33 cellular contexts compared by ENCODE assay signal in the genomic region with DNA sequence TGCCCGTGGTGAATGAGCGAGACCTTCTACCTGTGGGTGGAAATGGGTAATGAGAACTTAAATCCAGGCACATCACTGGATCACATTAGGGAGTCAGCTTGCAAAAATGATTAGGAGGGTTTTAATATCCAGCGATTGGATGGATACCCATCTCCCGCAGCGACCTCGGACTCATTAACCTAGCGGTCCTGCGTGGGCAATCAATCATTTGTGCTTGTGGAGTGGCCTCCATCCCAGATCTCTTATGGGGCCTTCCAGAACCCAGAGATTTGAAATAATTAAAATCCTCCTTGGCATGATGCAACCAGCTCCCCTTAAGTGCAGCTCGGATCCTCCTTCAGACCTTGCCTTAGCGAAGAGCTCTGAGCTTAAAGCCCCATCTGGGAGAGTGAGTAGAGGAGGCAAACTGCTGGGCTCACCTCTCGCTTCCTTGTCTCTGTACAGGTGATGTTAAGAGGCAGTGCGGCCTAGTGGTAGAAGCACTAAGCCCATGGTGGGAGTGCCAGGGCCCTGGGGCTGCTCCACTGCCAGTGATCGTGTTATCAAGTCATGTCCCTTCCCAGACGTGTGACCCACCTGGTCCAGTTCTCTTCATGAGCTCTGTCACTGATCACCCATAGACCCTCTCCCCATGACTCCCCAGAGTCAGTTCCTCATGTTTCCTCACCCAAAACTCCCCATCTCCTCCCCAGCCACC.
A peak's percentile ranks its signal among the peaks of the same experiment; 100 is the strongest.
DNase-seq lines count a peak whose midpoint lies in the region; ATAC-seq and TF ChIP-seq lines count a peak whose summit lies in the region.
"Had no signal": no experiment of that assay in that cellular context is flagged by ENCODE, and none has a peak within 500 bp of the region (broad histone marks: within the 10 kb centered on the region; RNA-seq: fewer than 3 reads in every experiment).

No MANE protein-coding gene starts in this region.

- DNase-seq in activated CD8-positive, alpha-beta T cell treated with anti-CD3 and anti-CD28 coated beads, Interleukin-2, amount 10 ng/mL, durations not matched to agents 7 days and 5 days = peak; percentile 8
- no peak for DNase-seq in activated CD8-positive, alpha-beta T cell treated with anti-CD3 and anti-CD28 coated beads for 36 hours
- DNase-seq in right atrium auricular region (ENCODE audit: low spot score) = peak; percentile 40
- DNase-seq in left ventricle myocardium superior = no peak
- DNase-seq in nephron progenitor cell = no peak
- DNase-seq: 8988T; ACHN; CD8-positive, alpha-beta memory T cell; DMS 273 treated with DMSO at 0.1 percent for 48 hours; DMS79; EL; GDM1; H9; NCI-H1048; NCI-H1417; NCI-H1694; NCI-H2029 treated with DMSO at 0.1 percent for 48 hours; NCI-H446 treated with DMSO at 0.1 percent for 48 hours; NCI-H526; NCI-H82; NK-92 treated with Interleukin-12 subunit alpha and Interleukin-12 subunit beta, amount 100 ng/mL, for 24 hours; RPMI8226; SHP77 had no signal

- H3K27ac Mint-ChIP-seq in activated CD8-positive, alpha-beta T cell treated with anti-CD3 and anti-CD28 coated beads, Interleukin-2, amount 10 ng/mL, durations not matched to agents 7 days and 5 days = no peak overlapping the region
- H3K27ac Mint-ChIP-seq in activated CD8-positive, alpha-beta T cell treated with anti-CD3 and anti-CD28 coated beads for 36 hours = no peak overlapping the region
- peak overlapping the region; percentile 71 for H3K27ac Mint-ChIP-seq in nephron progenitor cell
- H3K27ac Mint-ChIP-seq: CD8-positive, alpha-beta memory T cell; GM23338; H9; IgD-negative memory B cell had no signal

- intact Hi-C loops in activated CD8-positive, alpha-beta T cell treated with anti-CD3 and anti-CD28 coated beads for 36 hours (cut with micrococcal nuclease) = no loop called here
- intact Hi-C loops in left ventricle myocardium superior (cut with micrococcal nuclease) = no loop called here

- peaks cover 12% of the 10 kb centered on the region for H3K27me3 Mint-ChIP-seq in activated CD8-positive, alpha-beta T cell treated with anti-CD3 and anti-CD28 coated beads, Interleukin-2, amount 10 ng/mL, durations not matched to agents 7 days and 5 days (ENCODE audit: low read depth)
- no peaks in the 10 kb centered on the region for H3K27me3 Mint-ChIP-seq in activated CD8-positive, alpha-beta T cell treated with anti-CD3 and anti-CD28 coated beads for 36 hours
- peaks cover 12% of the 10 kb centered on the region for H3K27me3 Mint-ChIP-seq in nephron progenitor cell (ENCODE audit: low read depth, poor library complexity)
- H3K27me3 Mint-ChIP-seq: IgD-negative memory B cell had no signal

- no peaks in the 10 kb centered on the region for H3K27me3 ChIP-seq in right atrium auricular region
- H3K27me3 ChIP-seq: BE2C had no signal

- no peak for ATAC-seq in activated CD8-positive, alpha-beta T cell treated with anti-CD3 and anti-CD28 coated beads, Interleukin-2, amount 10 ng/mL, durations not matched to agents 7 days and 5 days
- ATAC-seq in activated CD8-positive, alpha-beta T cell treated with anti-CD3 and anti-CD28 coated beads for 36 hours = no peak
- ATAC-seq in left ventricle myocardium superior (no peak), HG03196 (IDR thresholded peaks at IDR 0.05; ENCODE audit: unreplicated experiment) (no peak), HG02840 (IDR thresholded peaks at IDR 0.05; ENCODE audit: low FRiP score, unreplicated experiment) (no peak), HG03354 (IDR thresholded peaks at IDR 0.05; ENCODE audit: poor library complexity, severe bottlenecking, unreplicated experiment) (no peak)
- ATAC-seq: GM12878, GM23338 had no signal

- H3K4me3 ChIP-seq in right atrium auricular region = no peak overlapping the region
- H3K4me3 ChIP-seq: GM12878, GM23338 had no signal

- H3K9me3 ChIP-seq in right atrium auricular region = peaks cover 0 to 10% of the 10 kb centered on the region in 2 donors
- H3K9me3 ChIP-seq: BE2C had no signal

- H3K4me1 ChIP-seq in right atrium auricular region = peaks cover 0 to 5% of the 10 kb centered on the region in 2 donors

- H3K4me1 Mint-ChIP-seq in activated CD8-positive, alpha-beta T cell treated with anti-CD3 and anti-CD28 coated beads, Interleukin-2, amount 10 ng/mL, durations not matched to agents 7 days and 5 days (ENCODE audit: low read depth) = no peaks in the 10 kb centered on the region
- H3K4me1 Mint-ChIP-seq in activated CD8-positive, alpha-beta T cell treated with anti-CD3 and anti-CD28 coated beads for 36 hours (ENCODE audit: low read depth) = no peaks in the 10 kb centered on the region
- H3K4me1 Mint-ChIP-seq in nephron progenitor cell = peaks cover 54% of the 10 kb centered on the region
- H3K4me1 Mint-ChIP-seq: CD8-positive, alpha-beta memory T cell had no signal

- no peaks in the 10 kb centered on the region for H3K9me3 Mint-ChIP-seq in activated CD8-positive, alpha-beta T cell treated with anti-CD3 and anti-CD28 coated beads, Interleukin-2, amount 10 ng/mL, durations not matched to agents 7 days and 5 days (ENCODE audit: insufficient read depth)
- peaks cover 4% of the 10 kb centered on the region for H3K9me3 Mint-ChIP-seq in activated CD8-positive, alpha-beta T cell treated with anti-CD3 and anti-CD28 coated beads for 36 hours
- peaks cover 13% of the 10 kb centered on the region for H3K9me3 Mint-ChIP-seq in nephron progenitor cell
- H3K9me3 Mint-ChIP-seq: CD8-positive, alpha-beta memory T cell had no signal

- no peak overlapping the region for H3K27ac ChIP-seq in right atrium auricular region
- H3K27ac ChIP-seq: HL-60, KMS-11 had no signal

- TF ChIP-seq CTCF in activated CD8-positive, alpha-beta T cell treated with anti-CD3 and anti-CD28 coated beads for 36 hours (IDR thresholded peaks at IDR 0.05) = no peak
- no peak for TF ChIP-seq CTCF in right atrium auricular region (IDR thresholded peaks at IDR 0.05)
- TF ChIP-seq CTCF in nephron progenitor cell (IDR thresholded peaks at IDR 0.05) = no peak

- no peaks in the 10 kb centered on the region for H3K36me3 ChIP-seq in right atrium auricular region
- H3K36me3 ChIP-seq: BE2C had no signal

- CTCF ChIA-PET in activated CD8-positive, alpha-beta T cell treated with anti-CD3 and anti-CD28 coated beads, Interleukin-2, amount 10 ng/mL, durations not matched to agents 7 days and 5 days (lab: Charles Lee) = no interaction called here
- CTCF ChIA-PET in activated CD8-positive, alpha-beta T cell treated with anti-CD3 and anti-CD28 coated beads for 36 hours (lab: Charles Lee) = no interaction called here

- no peak overlapping the region for H3K4me3 Mint-ChIP-seq in activated CD8-positive, alpha-beta T cell treated with anti-CD3 and anti-CD28 coated beads, Interleukin-2, amount 10 ng/mL, durations not matched to agents 7 days and 5 days
- no peak overlapping the region for H3K4me3 Mint-ChIP-seq in activated CD8-positive, alpha-beta T cell treated with anti-CD3 and anti-CD28 coated beads for 36 hours
- H3K4me3 Mint-ChIP-seq in nephron progenitor cell = no peak overlapping the region
- H3K4me3 Mint-ChIP-seq: CD14-positive monocyte; CD8-positive, alpha-beta memory T cell; GM23338; H9; IgD-negative memory B cell had no signal

- H3K36me3 Mint-ChIP-seq in activated CD8-positive, alpha-beta T cell treated with anti-CD3 and anti-CD28 coated beads, Interleukin-2, amount 10 ng/mL, durations not matched to agents 7 days and 5 days (ENCODE audit: low read depth) = no peaks in the 10 kb centered on the region
- no peaks in the 10 kb centered on the region for H3K36me3 Mint-ChIP-seq in activated CD8-positive, alpha-beta T cell treated with anti-CD3 and anti-CD28 coated beads for 36 hours (ENCODE audit: low read depth)
- H3K36me3 Mint-ChIP-seq in nephron progenitor cell (ENCODE audit: low read depth) = no peaks in the 10 kb centered on the region
- H3K36me3 Mint-ChIP-seq: CD14-positive monocyte; CD8-positive, alpha-beta memory T cell had no signal

- POLR2A ChIA-PET in activated CD8-positive, alpha-beta T cell treated with anti-CD3 and anti-CD28 coated beads, Interleukin-2, amount 10 ng/mL, durations not matched to agents 7 days and 5 days (lab: Charles Lee) = no interaction called here
- POLR2A ChIA-PET in activated CD8-positive, alpha-beta T cell treated with anti-CD3 and anti-CD28 coated beads for 36 hours (lab: Charles Lee) = no interaction called here

Comparison
In these comparisons a context has a peak if more than half of its experiments do, and no peak if none do; other contexts are left out.
1. DNase-seq: peak in activated CD8-positive, alpha-beta T cell treated with anti-CD3 and anti-CD28 coated beads, Interleukin-2, amount 10 ng/mL, durations not matched to agents 7 days and 5 days (single experiment) and right atrium auricular region (single experiment); none in activated CD8-positive, alpha-beta T cell treated with anti-CD3 and anti-CD28 coated beads for 36 hours (single experiment), left ventricle myocardium superior (single experiment) and nephron progenitor cell (single experiment).